ENCODE assay signal across 8 cellular contexts in the genomic region with DNA sequence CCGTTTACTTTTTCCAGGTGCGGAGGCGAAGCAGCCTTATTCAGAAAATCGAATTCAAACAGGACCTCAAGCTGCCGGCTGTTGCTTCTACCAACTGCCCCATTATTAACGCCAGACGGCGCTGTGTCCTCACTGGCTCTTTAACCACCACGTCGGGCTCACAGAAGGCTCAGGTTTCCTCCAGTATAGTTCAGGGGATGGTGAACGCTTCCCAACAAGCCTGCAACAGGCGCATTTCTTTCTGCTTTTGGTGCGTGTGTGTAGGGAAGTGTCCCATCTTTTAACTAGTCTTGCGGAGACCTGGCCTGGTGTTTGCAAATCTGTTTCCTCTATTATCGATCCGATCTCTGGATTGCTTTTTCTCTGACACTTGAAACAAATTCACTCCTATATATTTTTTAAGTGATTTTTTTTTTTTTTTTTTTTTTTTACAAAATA. TPM values are rescaled to one million over a fixed set of nuclear protein-coding genes. Genes with fewer than 3 reads are reported as not detected.
A peak's percentile ranks its signal among the peaks of the same experiment; 100 is the strongest.
DNase-seq lines count a peak whose midpoint lies in the region; ATAC-seq, FAIRE-seq and TF ChIP-seq lines count a peak whose summit lies in the region.

No MANE protein-coding gene starts in this region.

- no peak for TF ChIP-seq POLR2A in NB4 (IDR thresholded peaks at IDR 0.05; ENCODE audit: extremely low read depth, insufficient read length)
- no peak for TF ChIP-seq POLR2A in upper lobe of left lung (IDR thresholded peaks at IDR 0.05)

- no peak overlapping the region for H3K27ac Mint-ChIP-seq in Caco-2 (ENCODE audit: unreplicated experiment)

- TF ChIP-seq CTCF in Caco-2 (IDR thresholded peaks at IDR 0.05; ENCODE audit: insufficient read depth in 1 of 2, low read depth in 1 of 2, low read length in 1 of 2, severe bottlenecking in 1 of 2, unreplicated experiment in 1 of 2) (peak; percentile 59 to 86), NB4 (IDR thresholded peaks at IDR 0.05; ENCODE audit: low read depth, low read length) (peak; percentile 91), pancreas (IDR thresholded peaks at IDR 0.05) (peak; percentile 75 to 80 (median 77)), upper lobe of left lung (IDR thresholded peaks at IDR 0.05) (peak; percentile 49 to 77 (median 72))

- H3K4me1 ChIP-seq in Caco-2 (peaks cover 6% of the 10 kb centered on the region), SJSA1 (replicated peaks) (peaks cover 18% of the 10 kb centered on the region), pancreas (peaks cover 5 to 15% (median 13%) of the 10 kb centered on the region in 3 donors), upper lobe of left lung (peaks cover 25 to 34% (median 26%) of the 10 kb centered on the region in 4 donors)

- H3K36me3 ChIP-seq in Caco-2 (ENCODE audit: control insufficient read depth, insufficient read depth, low read length) (no peaks in the 10 kb centered on the region; the same call in 1 of the 2 replicates), SJSA1 (no peaks in the 10 kb centered on the region), pancreas (no peaks in the 10 kb centered on the region), upper lobe of left lung (no peaks in the 10 kb centered on the region)

- no peaks in the 10 kb centered on the region for H3K9me3 ChIP-seq in Caco-2
- peaks cover 8% of the 10 kb centered on the region for H3K9me3 ChIP-seq in SJSA1 (replicated peaks)
- no peaks in the 10 kb centered on the region for H3K9me3 ChIP-seq in pancreas
- H3K9me3 ChIP-seq in upper lobe of left lung: no peaks in the 10 kb centered on the region

- intact Hi-C loops in Caco-2 (cut with micrococcal nuclease; ENCODE audit: unreplicated experiment) (loop anchor here (1.0 to 10.0 kb wide), 6 partner anchors 15 to 277 kb away; no protein-coding TSS in a partner anchor), pancreas (cut with DNase I) (no loop called here)

- H3K9me3 Mint-ChIP-seq in Caco-2 (ENCODE audit: unreplicated experiment): no peaks in the 10 kb centered on the region

- H3K4me3 ChIP-seq in Caco-2 (ENCODE audit: low read depth, low read length) (peak overlapping the region; percentile 40; the same call in 1 of the 2 replicates), NB4 (ENCODE audit: low read depth, low read length) (no peak overlapping the region), SJSA1 (no peak overlapping the region), pancreas (peak overlapping the region in 2 of 4 donors; percentile 51 to 59), upper lobe of left lung (peak overlapping the region in 1 of 4 donors; percentile 39)

- FAIRE-seq in frontal cortex (lab: Jason Lieb, UNC) (no peak), pancreas (lab: Jason Lieb, UNC) (no peak)

- peak; percentile 57 for ATAC-seq in GM21619 (IDR thresholded peaks at IDR 0.05; ENCODE audit: unreplicated experiment)
- peak; percentile 79 to 87 (median 84) for ATAC-seq in pancreas
- ATAC-seq in upper lobe of left lung (ENCODE audit: low FRiP score in 2 of 2): peak; percentile 84 to 89

- CTCF ChIA-PET in Caco-2 (lab: Charles Lee): interaction anchor here (0.6 to 2.6 kb wide), 9 partner anchors 14 to 345 kb away, joined by 3 to 10 read pairs (median 6); no protein-coding TSS in a partner anchor

- BruUV-seq in Caco-2 (replicated peaks; lab: Mats Ljungman, UMichigan): no TSS peak

- H3K27ac ChIP-seq in SJSA1: no peak overlapping the region
- H3K27ac ChIP-seq in pancreas: no peak overlapping the region
- H3K27ac ChIP-seq in upper lobe of left lung: no peak overlapping the region

- POLR2A ChIA-PET in Caco-2 (lab: Charles Lee): no interaction called here

- H3K27me3 ChIP-seq in Caco-2 (replicated peaks; ENCODE audit: control insufficient read depth, insufficient read depth, low read length) (peaks cover 1% of the 10 kb centered on the region; the same call in 1 of the 2 replicates), SJSA1 (replicated peaks) (peaks cover 57% of the 10 kb centered on the region), pancreas (no peaks in the 10 kb centered on the region), upper lobe of left lung (peaks cover 0 to 18% (median 10%) of the 10 kb centered on the region in 4 donors)

- H3K27me3 Mint-ChIP-seq in Caco-2 (ENCODE audit: insufficient read depth, unreplicated experiment): peaks cover 7% of the 10 kb centered on the region

- 1% methylated on average over 16 of the region's 16 CpGs for WGBS in pancreas, 2 donors
- 4 to 5% methylated on average over 16 of the region's 16 CpGs for WGBS in upper lobe of left lung, 2 donors

- TF ChIP-seq EP300 in upper lobe of left lung (IDR thresholded peaks at IDR 0.05): no peak

- DNase-seq in Caco-2: peak; percentile 84 to 85
- peak; percentile 86 for DNase-seq in NB4 (ENCODE audit: low read depth)
- peak; percentile 55 to 77 for DNase-seq in SJSA1 (ENCODE audit: low read depth in 1 of 2, low spot score in 2 of 2)
- DNase-seq in activated naive CD4-positive, alpha-beta T cell (lab: John Stamatoyannopoulos, UW): peak; percentile 17 to 34 (median 24)
- DNase-seq in frontal cortex (ENCODE audit: low spot score in 2 of 2): peak; percentile 77
- peak; percentile 78 to 87 (median 83) for DNase-seq in pancreas
- peak in 1 of 2 donors; percentile 84 for DNase-seq in upper lobe of left lung

- peaks cover 11% of the 10 kb centered on the region for H3K4me1 Mint-ChIP-seq in Caco-2 (ENCODE audit: low read depth, unreplicated experiment)

- peak overlapping the region; percentile 63 for H3K4me3 Mint-ChIP-seq in Caco-2 (ENCODE audit: unreplicated experiment)

- H3K36me3 Mint-ChIP-seq in Caco-2 (ENCODE audit: insufficient read depth, unreplicated experiment): no peaks in the 10 kb centered on the region

RNA-seq across cellular contexts. Expression of a gene that starts 0.8 kb away (rescaled TPM):
- total RNA-seq in Caco-2 (2022) (1.7 and 1.9 TPM in 2 replicates), frontal cortex (26.1 TPM), pancreas (1 to 10 TPM in 2 of 6 donors, under 1 TPM in 4; 0.32 to 1.2 (median 0.49) TPM), upper lobe of left lung (under 1 TPM in 5 of 6 donors, not detected in 1; under 0.01 to 0.98 (median 0.20) TPM)
- 0.03 TPM in 1 of 2 replicates, not detected in the other for total RNA-seq in SJSA1 (2014; rRNA removed; shearing (Covaris generic))
- polyA plus RNA-seq in pancreas: under 1 TPM; 0.54 to 0.68 TPM
